Comparison of ENCODE assay signal across 10 cellular contexts in the genomic region with DNA sequence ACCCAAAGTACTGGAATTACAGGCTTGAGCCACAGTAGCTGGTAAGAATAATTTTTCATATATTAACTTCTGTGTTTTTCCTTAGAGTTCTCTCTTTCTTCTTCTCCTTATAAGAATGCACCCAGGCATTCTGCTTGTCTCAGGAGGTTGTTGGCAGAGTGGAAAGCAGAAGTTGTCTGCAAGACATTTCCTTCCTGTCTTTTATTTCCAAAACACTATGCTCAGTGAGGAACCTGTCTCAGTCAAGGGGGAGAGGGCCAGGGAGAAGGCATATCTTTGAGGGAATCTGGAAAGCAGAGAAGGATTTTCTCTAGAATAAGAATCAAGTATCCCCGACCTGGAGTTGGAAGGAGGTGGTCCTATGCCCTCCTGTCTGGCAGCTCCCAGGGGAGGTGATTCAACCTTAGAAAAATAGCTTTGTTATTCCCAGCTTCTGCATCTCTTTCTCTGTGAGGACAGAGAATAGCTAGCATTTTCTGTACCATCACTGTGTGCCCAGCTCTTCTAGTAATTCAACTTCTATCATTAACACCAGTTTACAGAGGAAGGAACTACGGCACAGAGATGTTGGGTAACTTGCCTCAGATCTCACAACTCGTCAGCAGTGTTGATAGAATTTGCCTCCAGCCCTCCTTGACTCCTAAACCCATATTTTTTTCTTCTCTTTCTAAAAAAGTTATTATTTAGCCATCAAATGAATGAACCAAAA.
DNase-seq lines count a peak whose midpoint lies in the region; ATAC-seq and TF ChIP-seq lines count a peak whose summit lies in the region.
"Had no signal": no experiment of that assay in that cellular context is flagged by ENCODE, and none has a peak within 500 bp of the region (broad histone marks: within the 10 kb centered on the region; RNA-seq: fewer than 3 reads in every experiment).

No MANE protein-coding gene starts in this region.

- H3K4me1 ChIP-seq in ACC112 (ENCODE audit: control insufficient read depth, insufficient read depth, low read length, unreplicated experiment), result peaks cover 40% of the 10 kb centered on the region

- H3K4me3 ChIP-seq in ACC112 (ENCODE audit: low read depth, low read length) (no peak overlapping the region), HL-60 (replicated peaks; ENCODE audit: insufficient read depth, low read length) (no peak overlapping the region)

- peak overlapping the region; percentile 36 for H3K27ac ChIP-seq in ACC112 (ENCODE audit: low read depth, low read length)
- H3K27ac ChIP-seq in HL-60 (replicated peaks), result peak overlapping the region; percentile 87

- DNase-seq in HL-60 (ENCODE audit: low read depth in 1 of 2, low spot score in 1 of 2) (peak in 1 of 2 experiments; percentile 93), UCSD-AML1 (lab: John Stamatoyannopoulos, UW; ENCODE audit: unreplicated experiment) (peak; percentile 50), medulla oblongata (ENCODE audit: extremely low spot score) (peak; percentile 82), NCI-H1092 (lab: John Stamatoyannopoulos, UW) (no peak), T1000 (lab: John Stamatoyannopoulos, UW) (no peak)
- DNase-seq in stimulated activated CD4-positive, alpha-beta T cell treated with anti-CD3 and anti-CD28 coated beads, Interleukin-2, amount 100 ng/mL, for 48 hours, result no peak
- DNase-seq: GOT3, NCI-H2029 treated with DMSO at 0.1 percent for 48 hours had no signal

- H3K27me3 ChIP-seq in ACC112 (ENCODE audit: insufficient read depth, low read length) (no peaks in the 10 kb centered on the region), HL-60 (ENCODE audit: insufficient read depth, poor library complexity, severe bottlenecking) (no peaks in the 10 kb centered on the region)

- peak overlapping the region; percentile 77 for H2AFZ ChIP-seq in ACC112 (ENCODE audit: low read length, unreplicated experiment)

- no peak for TF ChIP-seq CTCF in HL-60 (IDR thresholded peaks at IDR 0.05; ENCODE audit: insufficient read depth, low read length)

- H3K79me2 ChIP-seq in ACC112 (ENCODE audit: control insufficient read depth, insufficient read depth, low read length, unreplicated experiment), result peaks cover 12% of the 10 kb centered on the region

- ATAC-seq in activated CD4-positive, CD25-positive, alpha-beta regulatory T cell treated with anti-CD3 and anti-CD28 coated beads, Interleukin-2, amount 50 U/mL, for 24 hours, result no peak

- H3K36me3 ChIP-seq in ACC112 (ENCODE audit: insufficient read depth, low read length), result no peaks in the 10 kb centered on the region

Comparison
In these comparisons a context has a peak if more than half of its experiments do, and no peak if none do; other contexts are left out.
1. DNase-seq: peak in UCSD-AML1 (single experiment) and medulla oblongata (single experiment); none in NCI-H1092 (single experiment), T1000 (single experiment) and stimulated activated CD4-positive, alpha-beta T cell treated with anti-CD3 and anti-CD28 coated beads, Interleukin-2, amount 100 ng/mL, for 48 hours (0 of 2).